ENCODE assay signal across 8 cellular contexts in the genomic region with DNA sequence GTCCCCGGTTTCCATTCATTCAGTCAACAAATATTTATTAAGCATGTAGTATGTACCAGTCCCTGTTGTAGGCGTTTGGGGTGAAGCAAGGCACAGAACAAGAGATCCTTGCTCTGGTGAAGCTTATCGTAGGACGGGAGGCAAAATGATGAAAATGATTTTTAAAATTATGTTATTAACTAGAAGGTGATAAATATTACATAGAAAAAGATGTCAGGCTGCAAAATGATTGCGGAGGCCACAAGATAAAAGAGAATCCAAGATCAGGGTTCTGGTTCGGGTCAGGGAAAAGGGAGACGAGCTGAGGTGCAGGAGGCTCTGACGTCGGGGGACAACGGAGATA. TPM values are rescaled to one million over a fixed set of nuclear protein-coding genes. Genes with fewer than 3 reads are reported as not detected.
DNase-seq lines count a peak whose midpoint lies in the region; ATAC-seq and TF ChIP-seq lines count a peak whose summit lies in the region.

No MANE protein-coding gene starts in this region.

- peak overlapping the region; percentile 65 to 84 for H3K4me3 ChIP-seq in CD4-positive, alpha-beta memory T cell (ENCODE audit: low read length in 2 of 2)
- H3K4me3 ChIP-seq in OCI-LY1 (ENCODE audit: low read depth, low read length, poor library complexity, severe bottlenecking) (peak overlapping the region; percentile 64), osteoblast (ENCODE audit: insufficient read depth, low read length) (peak overlapping the region; percentile 61)

- CTCF ChIA-PET in CD4-positive, alpha-beta memory T cell (lab: Charles Lee; ENCODE audit: partially characterized antibody), result interaction anchor here (1.0 to 2.0 kb wide), 3 partner anchors 12 to 29 kb away, joined by 3 to 7 read pairs (median 5); a partner anchor contains a TSS

- POLR2A ChIA-PET in CD4-positive, alpha-beta memory T cell (lab: Charles Lee; ENCODE audit: partially characterized antibody), result interaction anchor here (1.0 to 1.5 kb wide), 5 partner anchors 13 to 453 kb away, joined by 3 to 4 read pairs (median 4); no protein-coding TSS in a partner anchor

- no peaks in the 10 kb centered on the region for H3K27me3 ChIP-seq in CD4-positive, alpha-beta memory T cell (ENCODE audit: insufficient read depth, low read length)
- H3K27me3 ChIP-seq in OCI-LY1 (ENCODE audit: insufficient read depth, low read length), result no peaks in the 10 kb centered on the region
- peaks cover 71% of the 10 kb centered on the region for H3K27me3 ChIP-seq in osteoblast (ENCODE audit: insufficient read depth, low read length)

- no peaks in the 10 kb centered on the region for H3K27me3 Mint-ChIP-seq in CD4-positive, alpha-beta memory T cell
- peaks cover 6% of the 10 kb centered on the region for H3K27me3 Mint-ChIP-seq in endothelial cell (ENCODE audit: unreplicated experiment)

- H3K36me3 ChIP-seq in CD4-positive, alpha-beta memory T cell (ENCODE audit: insufficient read depth, low read length), result no peaks in the 10 kb centered on the region
- H3K36me3 ChIP-seq in OCI-LY1 (ENCODE audit: insufficient read depth, low read length) (no peaks in the 10 kb centered on the region), osteoblast (ENCODE audit: insufficient read depth, low read length) (no peaks in the 10 kb centered on the region)

- peaks cover 31% of the 10 kb centered on the region for H3K4me1 ChIP-seq in CD4-positive, alpha-beta memory T cell (ENCODE audit: insufficient read depth, low read length)
- H3K4me1 ChIP-seq in OCI-LY1 (ENCODE audit: insufficient read depth, low read length, severe bottlenecking), result peaks cover 21% of the 10 kb centered on the region
- H3K4me1 ChIP-seq in osteoblast (ENCODE audit: insufficient read depth, low read length), result peaks cover 10% of the 10 kb centered on the region

- no peaks in the 10 kb centered on the region for H3K9me2 ChIP-seq in OCI-LY1 (ENCODE audit: low read depth, low read length)

- peak overlapping the region; percentile 51 for H3K9ac ChIP-seq in OCI-LY1 (ENCODE audit: low read length)

- peaks cover 0 to 2% of the 10 kb centered on the region in 2 donors for H3K36me3 Mint-ChIP-seq in CD4-positive, alpha-beta memory T cell
- H3K36me3 Mint-ChIP-seq in endothelial cell (ENCODE audit: low read depth, unreplicated experiment), result peaks cover 17% of the 10 kb centered on the region

- H3K4me3 Mint-ChIP-seq in CD4-positive, alpha-beta memory T cell, result peak overlapping the region; percentile 89 to 98 (median 93)
- peak overlapping the region; percentile 97 for H3K4me3 Mint-ChIP-seq in endothelial cell (ENCODE audit: unreplicated experiment)

- no peaks in the 10 kb centered on the region for H3K79me2 ChIP-seq in OCI-LY1 (ENCODE audit: insufficient read depth, low read length)
- H3K79me2 ChIP-seq in osteoblast (ENCODE audit: insufficient read depth, low read length), result no peaks in the 10 kb centered on the region

- TF ChIP-seq CTCF in OCI-LY1 (IDR thresholded peaks at IDR 0.05; ENCODE audit: low read length), result no peak
- no peak for TF ChIP-seq CTCF in endothelial cell (IDR thresholded peaks at IDR 0.05; ENCODE audit: unreplicated experiment)
- TF ChIP-seq CTCF in osteoblast (IDR thresholded peaks at IDR 0.05; ENCODE audit: extremely low read depth, low read depth, low read length), result no peak

- intact Hi-C loops in CD4-positive, alpha-beta memory T cell (cut with micrococcal nuclease), result loop anchor here (2.0 to 5.0 kb wide), 2 partner anchors 30 to 38 kb away; a partner anchor contains a TSS

- H4K20me1 ChIP-seq in OCI-LY1 (ENCODE audit: insufficient read depth, low read length) (no peaks in the 10 kb centered on the region), osteoblast (ENCODE audit: insufficient read depth, low read length) (no peaks in the 10 kb centered on the region)

- no peak for ATAC-seq in HG03095 (IDR thresholded peaks at IDR 0.05; ENCODE audit: unreplicated experiment)
- no peak for ATAC-seq in GM19395 (IDR thresholded peaks at IDR 0.05; ENCODE audit: unreplicated experiment)

- peak overlapping the region; percentile 53 for H3K27ac ChIP-seq in CD4-positive, alpha-beta memory T cell (ENCODE audit: low read depth, low read length)
- H3K27ac ChIP-seq in OCI-LY1 (ENCODE audit: low read depth, low read length, poor library complexity, severe bottlenecking) (no peak overlapping the region), osteoblast (ENCODE audit: low read depth, low read length) (no peak overlapping the region)

- H3K27ac Mint-ChIP-seq in CD4-positive, alpha-beta memory T cell, result peak overlapping the region; percentile 69 to 96 (median 91)
- peak overlapping the region; percentile 92 for H3K27ac Mint-ChIP-seq in endothelial cell (ENCODE audit: unreplicated experiment)

- DNase-seq in CD4-positive, alpha-beta memory T cell, result peak in 1 of 5 donors; percentile 14
- DNase-seq in endothelial cell (ENCODE audit: low spot score) (no peak), osteoblast (ENCODE audit: insufficient read length, low spot score, missing footprints) (no peak), NCI-H2081 treated with DMSO at 0.1 percent for 48 hours (lab: John Stamatoyannopoulos, UW) (no peak), HPDE6-E6E7 (ENCODE audit: extremely low spot score) (no peak)

- peak overlapping the region; percentile 64 for H2AFZ ChIP-seq in OCI-LY1 (ENCODE audit: low read length)
- peak overlapping the region; percentile 24 for H2AFZ ChIP-seq in osteoblast (ENCODE audit: low read length)

- peaks cover 13 to 39% (median 27%) of the 10 kb centered on the region in 4 donors for H3K4me1 Mint-ChIP-seq in CD4-positive, alpha-beta memory T cell
- H3K4me1 Mint-ChIP-seq in endothelial cell (ENCODE audit: unreplicated experiment), result peaks cover 35% of the 10 kb centered on the region

- no peaks in the 10 kb centered on the region for H3K9me3 Mint-ChIP-seq in CD4-positive, alpha-beta memory T cell
- H3K9me3 Mint-ChIP-seq in endothelial cell (ENCODE audit: unreplicated experiment), result no peaks in the 10 kb centered on the region

- H3K9me3 ChIP-seq in CD4-positive, alpha-beta memory T cell (ENCODE audit: control insufficient read depth in 1 of 2, low read length in 2 of 2), result no peaks in the 10 kb centered on the region
- H3K9me3 ChIP-seq in OCI-LY1 (ENCODE audit: low read length), result no peaks in the 10 kb centered on the region
- H3K9me3 ChIP-seq in osteoblast (ENCODE audit: low read depth, low read length), result no peaks in the 10 kb centered on the region

- H3K4me2 ChIP-seq in OCI-LY1 (ENCODE audit: low read length), result peak overlapping the region; percentile 72
- peak overlapping the region; percentile 73 for H3K4me2 ChIP-seq in osteoblast (ENCODE audit: insufficient read depth, low read length)

- no peaks in the 10 kb centered on the region for H3F3A ChIP-seq in OCI-LY1 (ENCODE audit: insufficient read depth, low read length)

RNA-seq across cellular contexts. Expression of a gene that starts 0.6 kb away (rescaled TPM):
- 1 to 10 TPM in 1 of 2 experiments, under 1 TPM in 1; 0.81 to 1.4 TPM for total RNA-seq in CD4-positive, alpha-beta memory T cell
- 1 to 10 TPM in 1 of 2 donors, not detected in 1; 1.0 TPM for polyA plus RNA-seq in CD4-positive, alpha-beta memory T cell
- total RNA-seq in endothelial cell (ENCODE audit: unreplicated experiment) (50.7 TPM), osteoblast (not detected in 2 replicates)

RNA-seq across cellular contexts. Expression of a gene that starts 29.5 kb away (rescaled TPM):
- total RNA-seq in CD4-positive, alpha-beta memory T cell, result 1 to 10 TPM; 3.5 to 4.4 TPM
- 1 to 10 TPM; 5.0 to 5.3 TPM for polyA plus RNA-seq in CD4-positive, alpha-beta memory T cell
- total RNA-seq in endothelial cell (ENCODE audit: unreplicated experiment), result 11.2 TPM
- total RNA-seq in osteoblast, result 12.7 and 16.3 TPM in 2 replicates

RNA-seq across cellular contexts. Expression of a gene that starts 51.3 kb away (rescaled TPM):
- total RNA-seq in CD4-positive, alpha-beta memory T cell, result 100 to 1,000 TPM; 125 to 130 TPM
- polyA plus RNA-seq in CD4-positive, alpha-beta memory T cell, result 1 to 10 TPM in 1 of 2 donors, under 1 TPM in 1; 0.87 to 6.5 TPM
- total RNA-seq in endothelial cell (ENCODE audit: unreplicated experiment) (132 TPM), osteoblast (26.8 and 56.9 TPM in 2 replicates)

Comparison
In these comparisons a context has a peak if more than half of its experiments do, and no peak if none do; other contexts are left out.
1. RNA of a gene that starts 0.6 kb away (total RNA-seq): 50.7 TPM in endothelial cell (single experiment); 0.81 to 1.4 TPM in CD4-positive, alpha-beta memory T cell and not detected in osteoblast; every median in the first group is over 10 times any median in the second.
2. Peak in every context shown above with its lines, with median percentiles within 50 percentile points of each other: H3K4me3 ChIP-seq.